16 cellular contexts compared by ENCODE assay signal in the genomic region with DNA sequence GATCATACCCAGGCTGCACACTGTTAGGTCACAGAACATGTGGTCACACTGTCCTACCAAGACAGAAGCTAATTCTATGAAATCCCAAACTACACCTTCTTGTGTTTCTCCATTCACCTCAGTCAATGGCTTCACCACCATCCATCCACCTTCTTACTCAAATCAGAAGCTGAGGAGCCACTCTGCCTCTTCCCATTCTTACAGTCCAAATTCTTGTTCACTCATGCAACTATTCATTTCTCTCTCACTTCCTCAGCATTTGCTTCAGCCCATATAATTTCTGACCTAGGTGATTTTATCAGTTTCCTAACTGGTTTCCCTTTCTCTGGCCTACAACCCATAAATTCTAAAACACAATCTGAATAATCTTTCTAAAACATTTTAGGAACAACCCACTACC.
"Had no signal": no experiment of that assay in that cellular context is flagged by ENCODE, and none has a peak within 500 bp of the region (broad histone marks: within the 10 kb centered on the region; RNA-seq: fewer than 3 reads in every experiment).

No MANE protein-coding gene starts in this region.

- H3K9me3 Mint-ChIP-seq: activated T-helper 2 cell treated with anti-CD3 and anti-CD28 coated beads, Interferon-gamma antibody, Interleukin-2, Interleukin-4, amounts not matched to agents 10 μg/mL and 5 μg/mL and 100 μg/mL, durations not matched to agents 14 hours and 24 hours and 36 hours; effector memory CD8-positive, alpha-beta T cell; nephron progenitor cell; stimulated activated naive CD8-positive, alpha-beta T cell treated with anti-CD3 and anti-CD28 coated beads, Interleukin-15, amount 100 ng/mL, for 72 hours; type B pancreatic cell had no signal

- H3K4me1 Mint-ChIP-seq: nephron progenitor cell; stimulated activated naive CD8-positive, alpha-beta T cell treated with anti-CD3 and anti-CD28 coated beads, Interleukin-15, amount 100 ng/mL, for 72 hours had no signal

- DNase-seq: activated CD4-positive, alpha-beta T cell treated with anti-CD3 and anti-CD28 coated beads for 1 hour; activated CD4-positive, alpha-beta T cell treated with anti-CD3 and anti-CD28 coated beads, Interleukin-2, amount 50 U/mL, for 4 hours; activated naive CD4-positive, alpha-beta T cell treated with anti-CD3 and anti-CD28 coated beads for 36 hours; activated T-cell treated with anti-CD3 and anti-CD28 coated beads for 4 hours; dermis blood vessel endothelial cell; effector memory CD8-positive, alpha-beta T cell; foreskin keratinocyte; glutamatergic neuron; nephron progenitor cell; small intestine; stimulated activated CD4-positive, alpha-beta T cell treated with anti-CD3 and anti-CD28 coated beads, Interleukin-4, amount 100 ng/mL, for 4 hours; stimulated activated CD8-positive, alpha-beta memory T cell treated with anti-CD3 and anti-CD28 coated beads, Interleukin-4, amount 100 ng/mL, for 48 hours; stimulated activated naive CD8-positive, alpha-beta T cell treated with anti-CD3 and anti-CD28 coated beads, Interleukin-15, amount 100 ng/mL, for 72 hours had no signal

- H3K27ac Mint-ChIP-seq: activated naive CD4-positive, alpha-beta T cell treated with anti-CD3 and anti-CD28 coated beads for 36 hours; activated T-helper 2 cell treated with anti-CD3 and anti-CD28 coated beads, Interferon-gamma antibody, Interleukin-2, Interleukin-4, amounts not matched to agents 10 μg/mL and 5 μg/mL and 100 μg/mL, durations not matched to agents 14 hours and 24 hours and 36 hours; effector memory CD8-positive, alpha-beta T cell; nephron progenitor cell; progenitor cell of endocrine pancreas; stimulated activated naive CD8-positive, alpha-beta T cell treated with anti-CD3 and anti-CD28 coated beads, Interleukin-15, amount 100 ng/mL, for 72 hours; type B pancreatic cell had no signal

- ATAC-seq: effector memory CD8-positive, alpha-beta T cell; foreskin keratinocyte; stimulated activated naive CD8-positive, alpha-beta T cell treated with anti-CD3 and anti-CD28 coated beads, Interleukin-15, amount 100 ng/mL, for 72 hours had no signal

- H3K4me3 Mint-ChIP-seq: activated naive CD4-positive, alpha-beta T cell treated with anti-CD3 and anti-CD28 coated beads for 36 hours; effector memory CD8-positive, alpha-beta T cell; nephron progenitor cell; stimulated activated naive CD8-positive, alpha-beta T cell treated with anti-CD3 and anti-CD28 coated beads, Interleukin-15, amount 100 ng/mL, for 72 hours; type B pancreatic cell had no signal

- H3K36me3 Mint-ChIP-seq: type B pancreatic cell had no signal
